ENCODE assay signal across 10 cellular contexts in genomic region chr7:47314728-47315601, GRCh38.
A peak's percentile ranks its signal among the peaks of the same experiment; 100 is the strongest.
DNase-seq lines count a peak whose midpoint lies in the region; ATAC-seq and TF ChIP-seq lines count a peak whose summit lies in the region.
"Had no signal": no experiment of that assay in that cellular context is flagged by ENCODE, and none has a peak within 500 bp of the region (broad histone marks: within the 10 kb centered on the region; RNA-seq: fewer than 3 reads in every experiment).

No MANE protein-coding gene starts in this region.

- peaks cover 0 to 11% of the 10 kb centered on the region in 2 donors for H3K36me3 ChIP-seq in lung (ENCODE audit: control insufficient read depth in 2 of 2, insufficient read depth in 2 of 2, low read length in 2 of 2)
- H3K36me3 ChIP-seq in WERI-Rb-1, result no peaks in the 10 kb centered on the region

- WGBS in lung, 2 donors, result 66 to 81% methylated on average over 29 of the region's 29 CpGs

- H3K4me3 ChIP-seq in lung, result no peak overlapping the region
- no peak overlapping the region for H3K4me3 ChIP-seq in WERI-Rb-1 (ENCODE audit: low read depth, low read length)

- H3K9me3 ChIP-seq in lung (ENCODE audit: control insufficient read depth in 2 of 2, insufficient read depth in 1 of 2, low read length in 1 of 2) (peaks cover 0 to 3% of the 10 kb centered on the region in 2 donors), WERI-Rb-1 (ENCODE audit: severe bottlenecking) (no peaks in the 10 kb centered on the region)

- DNase-seq in LHCN-M2 (ENCODE audit: low read depth), result peak; percentile 81
- peak; percentile 39 for DNase-seq in dermis blood vessel endothelial cell
- DNase-seq in lung (ENCODE audit: low spot score), result no peak
- DNase-seq in WERI-Rb-1, result no peak
- no peak for DNase-seq in 8988T
- no peak for DNase-seq in stimulated activated CD4-positive, alpha-beta T cell treated with anti-CD3 and anti-CD28 coated beads, Interleukin-4, amount 100 ng/mL, for 1 hour
- DNase-seq: activated CD4-positive, CD25-positive, alpha-beta regulatory T cell; NCI-H446 treated with DMSO at 0.1 percent for 48 hours had no signal

- ATAC-seq in lung (ENCODE audit: insufficient read depth, low FRiP score) (no peak), GM19351 (IDR thresholded peaks at IDR 0.05; ENCODE audit: unreplicated experiment) (no peak)

- peaks cover 7 to 11% of the 10 kb centered on the region in 2 donors for H3K4me1 ChIP-seq in lung (ENCODE audit: control insufficient read depth in 2 of 2, insufficient read depth in 2 of 2, low read length in 2 of 2)

- H3K27me3 ChIP-seq in lung (ENCODE audit: control insufficient read depth, insufficient read depth) (no peaks in the 10 kb centered on the region), WERI-Rb-1 (ENCODE audit: insufficient read depth, low read depth, severe bottlenecking) (no peaks in the 10 kb centered on the region)

- TF ChIP-seq CTCF in lung (IDR thresholded peaks at IDR 0.05; ENCODE audit: control extremely low read depth, extremely low read depth) (no peak), WERI-Rb-1 (IDR thresholded peaks at IDR 0.05; ENCODE audit: low read depth, low read length) (no peak)

- peak overlapping the region; percentile 67 to 68 for H3K27ac ChIP-seq in lung (ENCODE audit: low read depth in 1 of 2, low read length in 1 of 2)
- H3K27ac ChIP-seq in temporal lobe (ENCODE audit: low read depth, low read length), result peak overlapping the region; percentile 68
- no peak overlapping the region for H3K27ac ChIP-seq in WERI-Rb-1

Comparison
In these comparisons a context has a peak if more than half of its experiments do, and no peak if none do; other contexts are left out.
1. DNase-seq: peak in LHCN-M2 (single experiment) and dermis blood vessel endothelial cell (single experiment); none in lung (single experiment), WERI-Rb-1 (single experiment), 8988T (single experiment) and stimulated activated CD4-positive, alpha-beta T cell treated with anti-CD3 and anti-CD28 coated beads, Interleukin-4, amount 100 ng/mL, for 1 hour (single experiment).